In genomic region chr10:14558025-14558424, GRCh38 we compare ENCODE assay signal across 1 cellular context.
TF ChIP-seq lines count a peak whose summit lies in the region.

No MANE protein-coding gene starts in this region.

TF ChIP-seq in liver, 16 proteins besides CTCF, POLR2A, EP300 and RAD21 (continued from another document):
- TF ChIP-seq GABPA (IDR thresholded peaks at IDR 0.05 in 1 of 2, conservative IDR thresholded peaks at IDR 0.05 in 1 of 2) = no peak
- no peak for TF ChIP-seq EGR1 (IDR thresholded peaks at IDR 0.05; ENCODE audit: low read depth in 2 of 2)
- TF ChIP-seq FOXA1 (IDR thresholded peaks at IDR 0.05) = no peak
- TF ChIP-seq, protein P1, sequence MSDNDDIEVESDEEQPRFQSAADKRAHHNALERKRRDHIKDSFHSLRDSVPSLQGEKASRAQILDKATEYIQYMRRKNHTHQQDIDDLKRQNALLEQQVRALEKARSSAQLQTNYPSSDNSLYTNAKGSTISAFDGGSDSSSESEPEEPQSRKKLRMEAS (IDR thresholded peaks at IDR 0.05) = no peak
- TF ChIP-seq FOXA2 (IDR thresholded peaks at IDR 0.05) = no peak
- TF ChIP-seq, protein P2, sequence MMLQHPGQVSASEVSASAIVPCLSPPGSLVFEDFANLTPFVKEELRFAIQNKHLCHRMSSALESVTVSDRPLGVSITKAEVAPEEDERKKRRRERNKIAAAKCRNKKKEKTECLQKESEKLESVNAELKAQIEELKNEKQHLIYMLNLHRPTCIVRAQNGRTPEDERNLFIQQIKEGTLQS (IDR thresholded peaks at IDR 0.05) = no peak
- TF ChIP-seq HNF4A (conservative IDR thresholded peaks at IDR 0.05) = no peak
- TF ChIP-seq YY1 (IDR thresholded peaks at IDR 0.05) = no peak
